23 cellular contexts compared by ENCODE assay signal in genomic region chr2:98121149-98121548, GRCh38. TPM values are rescaled to one million over a fixed set of nuclear protein-coding genes. Genes with fewer than 3 reads are reported as not detected.
DNase-seq lines count a peak whose midpoint lies in the region; ATAC-seq and TF ChIP-seq lines count a peak whose summit lies in the region.
"Had no signal": no experiment of that assay in that cellular context is flagged by ENCODE, and none has a peak within 500 bp of the region (broad histone marks: within the 10 kb centered on the region; RNA-seq: fewer than 3 reads in every experiment).

No MANE protein-coding gene starts in this region.

- BruUV-seq in IMR-90 (replicated peaks; lab: Mats Ljungman, UMichigan): no TSS peak

- no peak for TF ChIP-seq POLR2A in IMR-90 (IDR thresholded peaks at IDR 0.05; ENCODE audit: low read depth, low read length)

- H3K36me3 ChIP-seq in IMR-90 (ENCODE audit: control insufficient read depth, insufficient read depth, low read length) (no peaks in the 10 kb centered on the region), neuronal stem cell (replicated peaks in 1 of 2; ENCODE audit: control insufficient read depth in 2 of 2, insufficient read depth in 2 of 2, low read length in 2 of 2) (no peaks in the 10 kb centered on the region), HAP-1 (replicated peaks) (no peaks in the 10 kb centered on the region)
- H3K36me3 ChIP-seq: BLaER1 treated with 17β-estradiol and CSF1 and Interleukin-3, amounts not matched to agents 10 nM and 100 nM had no signal

- peak overlapping the region; percentile 33 for H2AFZ ChIP-seq in IMR-90 (replicated peaks; ENCODE audit: low read length, poor library complexity)
- H2AFZ ChIP-seq in neuronal stem cell (ENCODE audit: low read length): no peak overlapping the region

- ATAC-seq in left ventricle myocardium superior: peak; percentile 37
- no peak for ATAC-seq in IMR-90 (ENCODE audit: low read depth)
- ATAC-seq: SK-N-SH treated with all-trans-retinoic acid at 6 μM for 48 hours, T-cell had no signal

- H4K91ac ChIP-seq in IMR-90 (ENCODE audit: insufficient read depth, low read depth, low read length) (no peak overlapping the region), neuronal stem cell (ENCODE audit: low read depth, low read length, poor library complexity) (no peak overlapping the region)

- TF ChIP-seq RAD21 in IMR-90 (IDR thresholded peaks at IDR 0.05; ENCODE audit: low read length): no peak

- H4K20me1 ChIP-seq in IMR-90 (ENCODE audit: insufficient read depth, low read length): no peaks in the 10 kb centered on the region
- H4K20me1 ChIP-seq: BLaER1 treated with 17β-estradiol and CSF1 and Interleukin-3, amounts not matched to agents 10 nM and 100 nM had no signal

- H3K79me1 ChIP-seq in IMR-90 (ENCODE audit: low read depth in 1 of 2, low read length in 2 of 2) (no peaks in the 10 kb centered on the region), neuronal stem cell (ENCODE audit: low read depth, low read length) (no peaks in the 10 kb centered on the region)

- H3K9me3 ChIP-seq in IMR-90 (ENCODE audit: control insufficient read depth, insufficient read depth, low read length): no peaks in the 10 kb centered on the region
- no peaks in the 10 kb centered on the region for H3K9me3 ChIP-seq in neuronal stem cell (replicated peaks in 1 of 2; ENCODE audit: control insufficient read depth in 2 of 2, insufficient read depth in 1 of 2, low read depth in 1 of 2, low read length in 2 of 2)
- H3K9me3 ChIP-seq in HAP-1: no peaks in the 10 kb centered on the region
- H3K9me3 ChIP-seq: BLaER1 treated with 17β-estradiol and CSF1 and Interleukin-3, amounts not matched to agents 10 nM and 100 nM; Caco-2 had no signal

- H3K9ac ChIP-seq in IMR-90 (ENCODE audit: low read depth, low read length) (no peak overlapping the region), neuronal stem cell (ENCODE audit: low read depth, low read length, poor library complexity) (no peak overlapping the region)
- H3K9ac ChIP-seq: BLaER1 treated with 17β-estradiol and CSF1 and Interleukin-3, amounts not matched to agents 10 nM and 100 nM; KMS-11 had no signal

- TF ChIP-seq CTCF in IMR-90 (conservative IDR thresholded peaks at IDR 0.05; ENCODE audit: low read depth, low read length): no peak

- H3K4me3 ChIP-seq in IMR-90 (ENCODE audit: insufficient read depth, low read depth, low read length): no peak overlapping the region
- no peak overlapping the region for H3K4me3 ChIP-seq in neuronal stem cell (ENCODE audit: low read length in 2 of 2)
- no peak overlapping the region for H3K4me3 ChIP-seq in HAP-1
- H3K4me3 ChIP-seq: BLaER1 treated with 17β-estradiol and CSF1 and Interleukin-3, amounts not matched to agents 10 nM and 100 nM had no signal

- H3K18ac ChIP-seq in IMR-90 (ENCODE audit: low read depth, low read length) (no peak overlapping the region), neuronal stem cell (ENCODE audit: low read length) (peak overlapping the region; percentile 7)

- H3K4me1 ChIP-seq in IMR-90 (ENCODE audit: control insufficient read depth, insufficient read depth, low read length) (no peaks in the 10 kb centered on the region), neuronal stem cell (ENCODE audit: control insufficient read depth in 2 of 2, insufficient read depth in 1 of 2, low read depth in 1 of 2, low read length in 2 of 2) (peaks cover 2 to 16% of the 10 kb centered on the region in 2 donors), HAP-1 (no peaks in the 10 kb centered on the region)
- H3K4me1 ChIP-seq: Caco-2 had no signal

- in situ Hi-C loops in IMR-90 (cut with MboI; ENCODE audit: low sequenced_read_pairs): no loop called here
- in situ Hi-C loops in HAP-1 (cut with MboI; ENCODE audit: low sequenced_read_pairs): no loop called here

- H3K4ac ChIP-seq in IMR-90 (ENCODE audit: low read depth, low read length): no peak overlapping the region
- H3K4ac ChIP-seq in neuronal stem cell (ENCODE audit: low read length): no peak overlapping the region

- dilution Hi-C loops in IMR-90 (cut with HindIII; ENCODE audit: low sequenced_read_pairs, unreplicated experiment): no loop called here

- intact Hi-C loops in left ventricle myocardium superior (cut with micrococcal nuclease) (no loop called here), cardiac septum (cut with DNase I) (no loop called here), IMR-90 (cut with micrococcal nuclease) (no loop called here)

- WGBS in IMR-90 (ENCODE audit: extremely low coverage in 2 of 2, insufficient read length in 1 of 2), 2 experiments: 17% methylated on average over 1 of the region's 8 CpGs; no CpG with 5 or more reads in 1 of the 2 experiments
- no CpG with 5 or more reads among the region's 8 CpGs for WGBS in neuronal stem cell (ENCODE audit: extremely low coverage in 2 of 2, insufficient read length in 2 of 2, insufficient replicate concordance in 1 of 2), 2 donors

- CTCF ChIA-PET in IMR-90 (lab: Yijun Ruan, JAX): no interaction called here

- H3K27ac ChIP-seq in IMR-90 (ENCODE audit: insufficient read depth, low read length) (no peak overlapping the region), neuronal stem cell (replicated peaks; ENCODE audit: low read length) (no peak overlapping the region)
- H3K27ac ChIP-seq: BLaER1 treated with 17β-estradiol and CSF1 and Interleukin-3, amounts not matched to agents 10 nM and 100 nM; KMS-11 had no signal

- H2BK120ac ChIP-seq in IMR-90 (ENCODE audit: low read depth, low read length): no peak overlapping the region
- no peak overlapping the region for H2BK120ac ChIP-seq in neuronal stem cell (ENCODE audit: low read depth, low read length)

- DNase-seq in left ventricle myocardium superior (no peak), cardiac septum (ENCODE audit: low spot score) (no peak), IMR-90 (no peak), neuronal stem cell (ENCODE audit: low spot score) (no peak), HAP-1 (ENCODE audit: low spot score in 2 of 2) (no peak), SKM-1 treated with dmso at 0.1 percent for 144 hours (lab: John Stamatoyannopoulos, UW; ENCODE audit: unreplicated experiment) (no peak), NCI-H345 (lab: John Stamatoyannopoulos, UW) (no peak)
- DNase-seq: Caco-2; CD4-positive, alpha-beta memory T cell; DMS 273 treated with DMSO at 0.1 percent for 48 hours; GDM1; NCI-H1105; NCI-H146; NCI-H2081 treated with DMSO at 0.1 percent for 48 hours; NCI-H2171 treated with DMSO at 0.1 percent for 48 hours; NCI-H446 treated with DMSO at 0.1 percent for 48 hours; NK-92 treated with Interleukin-12 subunit alpha and Interleukin-12 subunit beta, amount 100 ng/mL, for 24 hours; T-cell had no signal

- H3K9me1 ChIP-seq in IMR-90 (ENCODE audit: insufficient read depth, low read length): no peaks in the 10 kb centered on the region

- H2BK15ac ChIP-seq in IMR-90 (ENCODE audit: low read depth, low read length): no peak overlapping the region
- H2BK15ac ChIP-seq in neuronal stem cell (ENCODE audit: low read length): no peak overlapping the region

- H2AK5ac ChIP-seq in IMR-90 (ENCODE audit: low read depth, low read length): no peak overlapping the region
- H2AK5ac ChIP-seq in neuronal stem cell (ENCODE audit: low read depth, low read length): no peak overlapping the region

- H4K5ac ChIP-seq in IMR-90 (ENCODE audit: low read depth, low read length): no peak overlapping the region

- no peak overlapping the region for H3K56ac ChIP-seq in IMR-90 (ENCODE audit: extremely low read depth, insufficient read depth, low read length)

- no peak overlapping the region for H3K14ac ChIP-seq in IMR-90 (replicated peaks; ENCODE audit: low read depth, low read length)
- H3K14ac ChIP-seq in neuronal stem cell (ENCODE audit: low read length): no peak overlapping the region

- peaks cover 35% of the 10 kb centered on the region for H3K27me3 ChIP-seq in IMR-90 (ENCODE audit: control insufficient read depth, insufficient read depth, low read length)
- H3K27me3 ChIP-seq in neuronal stem cell (ENCODE audit: control insufficient read depth in 3 of 3, insufficient read depth in 3 of 3, low read depth in 1 of 3, low read length in 3 of 3): no peaks in the 10 kb centered on the region
- no peaks in the 10 kb centered on the region for H3K27me3 ChIP-seq in HAP-1 (ENCODE audit: low read depth)

- no peak overlapping the region for H3K23ac ChIP-seq in IMR-90 (ENCODE audit: low read depth, low read length)
- H3K23ac ChIP-seq in neuronal stem cell (ENCODE audit: low read depth, low read length, poor library complexity): no peak overlapping the region

- H2AK9ac ChIP-seq in IMR-90 (replicated peaks; ENCODE audit: low read depth, low read length, poor library complexity): no peak overlapping the region

- no peak overlapping the region for H2BK12ac ChIP-seq in neuronal stem cell (ENCODE audit: low read length)

- H4K8ac ChIP-seq in IMR-90 (ENCODE audit: low read depth in 2 of 2, low read length in 2 of 2) (no peak overlapping the region), neuronal stem cell (ENCODE audit: low read depth, low read length) (no peak overlapping the region)

- POLR2A ChIA-PET in IMR-90 (lab: Charles Lee; ENCODE audit: unreplicated experiment): no interaction called here

- H2BK20ac ChIP-seq in IMR-90 (ENCODE audit: low read depth, low read length): no peak overlapping the region

- no peak overlapping the region for H2BK5ac ChIP-seq in IMR-90 (ENCODE audit: low read depth, low read length, poor library complexity, severe bottlenecking)
- H2BK5ac ChIP-seq in neuronal stem cell (ENCODE audit: low read length): no peak overlapping the region

- H3K4me2 ChIP-seq in IMR-90 (ENCODE audit: low read depth, low read length) (no peak overlapping the region), neuronal stem cell (ENCODE audit: insufficient read depth, low read length, poor library complexity, severe bottlenecking) (no peak overlapping the region)
- H3K4me2 ChIP-seq: BLaER1 treated with 17β-estradiol and CSF1 and Interleukin-3, amounts not matched to agents 10 nM and 100 nM; KMS-11 had no signal

TF ChIP-seq in IMR-90, 13 proteins besides CTCF, POLR2A, EP300 and RAD21 (continues in another document):
- TF ChIP-seq BHLHE40 (IDR thresholded peaks at IDR 0.05; ENCODE audit: low read depth, low read length): no peak
- no peak for TF ChIP-seq RFX5 (IDR thresholded peaks at IDR 0.05; ENCODE audit: low read depth, low read length)

RNA-seq across cellular contexts. Expression of gene VWA3B, which starts 34.2 kb away (rescaled TPM):
- not detected for total RNA-seq in left ventricle myocardium superior
- total RNA-seq in cardiac septum: 0.51 TPM
- not detected in 2 replicates for total RNA-seq in IMR-90 (2012; rRNA removed)
- polyA plus RNA-seq in IMR-90 (2012; rRNA removed): not detected in 2 replicates
- not detected in 2 replicates for polyA plus RNA-seq in IMR-90 (2012; cell fraction: cytosol; rRNA removed)
- not detected in 2 replicates for polyA plus RNA-seq in IMR-90 (2012; cell fraction: nucleus; rRNA removed; ENCODE audit: low replicate concordance)
- polyA plus RNA-seq in neuronal stem cell (2013, experiment 1 of 2): 0.03 TPM
- 0.06 TPM for polyA plus RNA-seq in neuronal stem cell (2013, experiment 2 of 2)
- total RNA-seq: A673; Caco-2; CD4-positive, alpha-beta memory T cell; H1; T-cell had no signal
- polyA plus RNA-seq: CD4-positive, alpha-beta memory T cell; H1 had no signal
